8 cellular contexts compared by ENCODE assay signal in genomic region chr11:17991799-17992433, GRCh38. TPM values are rescaled to one million over a fixed set of nuclear protein-coding genes. Genes with fewer than 3 reads are reported as not detected.
A peak's percentile ranks its signal among the peaks of the same experiment; 100 is the strongest.
DNase-seq lines count a peak whose midpoint lies in the region; ATAC-seq, FAIRE-seq and TF ChIP-seq lines count a peak whose summit lies in the region.

No MANE protein-coding gene starts in this region.

- H3K4me2 ChIP-seq in K562 (ENCODE audit: insufficient read depth, low read length) (no peak overlapping the region), keratinocyte (ENCODE audit: control insufficient read depth, extremely low read depth, insufficient read depth, low read depth, low read length) (no peak overlapping the region)

- H3K9me3 Mint-ChIP-seq in stimulated activated naive B cell treated with anti-CD40 and anti-IgM and Interleukin-4, amounts not matched to agents 10 μg/mL and 1 μg/mL and 100 μg/mL, for 72 hours: no peaks in the 10 kb centered on the region

- H3K27me3 Mint-ChIP-seq in stimulated activated naive B cell treated with anti-CD40 and anti-IgM and Interleukin-4, amounts not matched to agents 10 μg/mL and 1 μg/mL and 100 μg/mL, for 72 hours: no peaks in the 10 kb centered on the region

- CTCF ChIA-PET in K562 (lab: Yijun Ruan, JAX; ENCODE audit: low intra/inter-chr PET ratio): interaction anchor here (0.6 to 1.7 kb wide), 3 partner anchors 114 to 212 kb away, joined by 3 to 5 read pairs (median 5); partner anchors contain the start of gene SAAL1

- H3K9me3 ChIP-seq in SJCRH30 (replicated peaks): no peaks in the 10 kb centered on the region
- no peaks in the 10 kb centered on the region for H3K9me3 ChIP-seq in K562 (replicated peaks; ENCODE audit: control insufficient read depth, insufficient read depth, low read depth, low read length)
- no peaks in the 10 kb centered on the region for H3K9me3 ChIP-seq in keratinocyte (ENCODE audit: control insufficient read depth, low read depth, low read length)

- H3K27me3 ChIP-seq in SJCRH30 (no peaks in the 10 kb centered on the region), K562 (ENCODE audit: control insufficient read depth in 2 of 2, insufficient read depth in 2 of 2, low read length in 2 of 2) (no peaks in the 10 kb centered on the region), keratinocyte (ENCODE audit: control insufficient read depth, extremely low read depth, insufficient read depth, low read length) (no peaks in the 10 kb centered on the region)

- peaks cover 20 to 43% of the 10 kb centered on the region in 2 donors for H3K36me3 Mint-ChIP-seq in stimulated activated naive B cell treated with anti-CD40 and anti-IgM and Interleukin-4, amounts not matched to agents 10 μg/mL and 1 μg/mL and 100 μg/mL, for 72 hours

- intact Hi-C loops in K562 (cut with micrococcal nuclease): loop anchor here (2.0 kb wide), 2 partner anchors 115 to 211 kb away; partner anchors contain the start of gene SAAL1

- TF ChIP-seq CTCF in K562 (IDR thresholded peaks at IDR 0.05 in 2 of 3, conservative IDR thresholded peaks at IDR 0.05 in 1 of 3; ENCODE audit: insufficient read depth in 2 of 3, low read depth in 1 of 3, low read length in 3 of 3) (peak; percentile 64 to 88 (median 75)), keratinocyte (optimal IDR thresholded peaks at IDR 0.05 in 1 of 3, IDR thresholded peaks at IDR 0.05 in 1 of 3, conservative IDR thresholded peaks at IDR 0.05 in 1 of 3; ENCODE audit: extremely low read depth in 1 of 3, insufficient read depth in 2 of 3, low read length in 3 of 3) (peak; percentile 63 to 75 (median 65))

- in situ Hi-C loops in K562 (cut with MboI): no loop called here

- TF ChIP-seq EP300 in K562 (IDR thresholded peaks at IDR 0.05; ENCODE audit: low read length): no peak

- peak; percentile 60 to 69 for DNase-seq in NCI-H2081 (lab: John Stamatoyannopoulos, UW)
- no peak for DNase-seq in NCI-H2081 treated with DMSO at 0.1 percent for 48 hours (lab: John Stamatoyannopoulos, UW)
- DNase-seq in Kasumi-1 (lab: John Stamatoyannopoulos, UW): peak; percentile 65 to 82
- DNase-seq in SJCRH30: peak; percentile 61 to 80
- DNase-seq in K562 (ENCODE audit: extremely low read depth in 1 of 4, low spot score in 3 of 4): peak; percentile 56 to 66 (median 62)
- DNase-seq in keratinocyte (ENCODE audit: low read depth, low spot score): no peak
- no peak for DNase-seq in stimulated activated naive B cell treated with anti-CD40 and anti-IgM and Interleukin-4, amounts not matched to agents 10 μg/mL and 1 μg/mL and 100 μg/mL, for 72 hours

- no peaks in the 10 kb centered on the region for H3K4me1 ChIP-seq in SJCRH30
- H3K4me1 ChIP-seq in K562 (replicated peaks in 1 of 2; ENCODE audit: control insufficient read depth in 2 of 2, insufficient read depth in 2 of 2, low read length in 2 of 2): no peaks in the 10 kb centered on the region
- H3K4me1 ChIP-seq in keratinocyte (ENCODE audit: control insufficient read depth, extremely low read depth, insufficient read depth, low read length): peaks cover under 1% of the 10 kb centered on the region

- H3K9ac ChIP-seq in K562 (ENCODE audit: insufficient read depth in 1 of 2, low read depth in 2 of 2, low read length in 2 of 2) (no peak overlapping the region), keratinocyte (ENCODE audit: control insufficient read depth, extremely low read depth, insufficient read depth, low read length) (no peak overlapping the region)

- dilution Hi-C loops in keratinocyte (cut with MboI; ENCODE audit: extremely low pct_ligation_motif_present, low sequenced_read_pairs): no loop called here

- no TSS peak for BruUV-seq in K562 (replicated peaks; lab: Mats Ljungman, UMichigan)

- H3K79me2 ChIP-seq in K562 (ENCODE audit: control insufficient read depth, insufficient read depth, low read length) (no peaks in the 10 kb centered on the region), keratinocyte (ENCODE audit: control insufficient read depth, insufficient read depth, low read length) (no peaks in the 10 kb centered on the region)

- H3K27ac ChIP-seq in SJCRH30 (no peak overlapping the region), K562 (ENCODE audit: extremely low read depth, low read depth, low read length) (no peak overlapping the region), keratinocyte (ENCODE audit: control insufficient read depth, insufficient read depth, low read length) (no peak overlapping the region)

- ATAC-seq in GM21576 (IDR thresholded peaks at IDR 0.05; ENCODE audit: unreplicated experiment) (peak; percentile 96), K562 (peak; percentile 88)
- peak; percentile 68 to 75 for ATAC-seq in stimulated activated naive B cell treated with anti-CD40 and anti-IgM and Interleukin-4, amounts not matched to agents 10 μg/mL and 1 μg/mL and 100 μg/mL, for 72 hours (replicated peaks)

- no peak overlapping the region for H3K4me3 Mint-ChIP-seq in stimulated activated naive B cell treated with anti-CD40 and anti-IgM and Interleukin-4, amounts not matched to agents 10 μg/mL and 1 μg/mL and 100 μg/mL, for 72 hours

- 7% methylated on average over 4 of the region's 4 CpGs for WGBS in K562 (ENCODE audit: insufficient coverage, low coverage, missing lambda C conversion rate)

- no peak for TF ChIP-seq POLR2A in K562 (conservative IDR thresholded peaks at IDR 0.05)

- TF ChIP-seq RAD21 in K562 (CRISPR knock-in tag; conservative IDR thresholded peaks at IDR 0.05 in 1 of 2, IDR thresholded peaks at IDR 0.05 in 1 of 2): peak; percentile 60 to 77

- H2AFZ ChIP-seq in K562 (ENCODE audit: low read depth, low read length) (no peak overlapping the region), keratinocyte (ENCODE audit: control insufficient read depth, low read length) (no peak overlapping the region)

- POLR2A ChIA-PET in K562 (lab: Yijun Ruan, JAX): interaction anchor here (0.6 to 1.1 kb wide), 3 partner anchors 11 to 261 kb away, joined by 3 to 4 read pairs (median 3); no protein-coding TSS in a partner anchor

- FAIRE-seq in K562 (lab: Jason Lieb, UNC): peak; percentile 71
- no peak for FAIRE-seq in keratinocyte (lab: Jason Lieb, UNC)

- H3K9me1 ChIP-seq in K562 (ENCODE audit: control insufficient read depth, insufficient read depth, low read length) (no peaks in the 10 kb centered on the region), keratinocyte (ENCODE audit: control insufficient read depth, extremely low read depth, insufficient read depth, low read length) (no peaks in the 10 kb centered on the region)

- H4K20me1 ChIP-seq in K562 (replicated peaks; ENCODE audit: control insufficient read depth, insufficient read depth, low read length) (no peaks in the 10 kb centered on the region), keratinocyte (ENCODE audit: control insufficient read depth, extremely low read depth, insufficient read depth, low read length) (no peaks in the 10 kb centered on the region)

- H3K27ac Mint-ChIP-seq in stimulated activated naive B cell treated with anti-CD40 and anti-IgM and Interleukin-4, amounts not matched to agents 10 μg/mL and 1 μg/mL and 100 μg/mL, for 72 hours: no peak overlapping the region

- H3K4me1 Mint-ChIP-seq in stimulated activated naive B cell treated with anti-CD40 and anti-IgM and Interleukin-4, amounts not matched to agents 10 μg/mL and 1 μg/mL and 100 μg/mL, for 72 hours: peaks cover 0 to 2% of the 10 kb centered on the region in 2 donors

- no peaks in the 10 kb centered on the region; the same call in 1 of the 2 replicates for H3K36me3 ChIP-seq in SJCRH30
- H3K36me3 ChIP-seq in K562 (ENCODE audit: control insufficient read depth, insufficient read depth, low read length): peaks cover 18% of the 10 kb centered on the region
- peaks cover 2 to 4% of the 10 kb centered on the region in 2 experiments for H3K36me3 ChIP-seq in keratinocyte (ENCODE audit: control insufficient read depth in 2 of 2, extremely low read depth in 1 of 2, insufficient read depth in 2 of 2, low read length in 2 of 2)

- H3K4me3 ChIP-seq in SJCRH30 (no peak overlapping the region), K562 (no peak overlapping the region), keratinocyte (ENCODE audit: control insufficient read depth in 2 of 3, extremely low read depth in 1 of 3, insufficient read depth in 2 of 3, low read depth in 1 of 3, low read length in 3 of 3) (no peak overlapping the region)

RNA-seq across cellular contexts. Expression of gene SERGEF, which starts 20.9 kb away (rescaled TPM):
- 13.2 and 27.5 TPM in 2 replicates for total RNA-seq in SJCRH30 (2014; rRNA removed; shearing (Covaris generic))
- 39.9 and 64.0 TPM in 2 replicates for total RNA-seq in K562 (2011; cell fraction: chromatin; rRNA removed; ENCODE audit: low replicate concordance)
- 20.0 and 23.5 TPM in 2 replicates for total RNA-seq in K562 (2011; cell fraction: nucleolus; rRNA removed)
- total RNA-seq in K562 (2011; cell fraction: nucleoplasm; rRNA removed): 23.7 and 32.1 TPM in 2 replicates
- total RNA-seq in K562 (2014; rRNA removed) (17.4 and 25.1 TPM in 2 replicates), K562 (2014; rRNA removed; fragmentation: Illumina TruSeq; extraction: Trizol) (25.6 and 30.4 TPM in 2 replicates), K562 (2015; rRNA removed; fragmentation: Illumina TruSeq; extraction: Trizol) (21.1 and 23.1 TPM in 2 replicates), K562 (2021) (28.0 and 31.4 TPM in 2 replicates)
- polyA plus RNA-seq in K562 (2011; rRNA removed) (16.1 and 19.2 TPM in 2 replicates), K562 (2014; fragmentation: Illumina TruSeq; extraction: Trizol) (19.9 and 23.2 TPM in 2 replicates), K562 (2014; fragmentation: Nextera tagmentation; extraction: Ambion mirVana) (10 to 100 TPM; 10.2 to 20.4 TPM), K562 (2014; rRNA removed) (14.1 and 15.3 TPM in 2 replicates), keratinocyte (11.8 to 20.6 TPM (median 15.6 TPM) in 3 replicates)
- 13.6 and 16.2 TPM in 2 replicates for polyA plus RNA-seq in K562 (2011; cell fraction: cytosol; rRNA removed)
- polyA plus RNA-seq in K562 (2011; cell fraction: nucleus; rRNA removed): 14.1 and 20.3 TPM in 2 replicates
- polyA plus RNA-seq in K562 (2012): 28.4 and 48.0 TPM in 2 replicates
- polyA minus RNA-seq in K562 (2011; rRNA and poly(A)+ RNA removed): 39.8 and 45.0 TPM in 2 replicates
- polyA minus RNA-seq in K562 (2011; cell fraction: cytosol; rRNA and poly(A)+ RNA removed): 7.5 and 13.9 TPM in 2 replicates
- polyA minus RNA-seq in K562 (2011; cell fraction: nucleus; rRNA and poly(A)+ RNA removed): 20.9 and 24.0 TPM in 2 replicates
- 21.0 TPM for polyA plus RNA-seq in keratinocyte (2011; ENCODE audit: low read depth)
- 16.8 and 19.6 TPM in 2 replicates for polyA plus RNA-seq in keratinocyte (2011; cell fraction: cytosol; rRNA removed)
- 10.1 and 14.0 TPM in 2 replicates for polyA plus RNA-seq in keratinocyte (2011; cell fraction: nucleus; rRNA removed)
- polyA plus RNA-seq in keratinocyte (2012; ENCODE audit: low replicate concordance): 20.6 and 23.0 TPM in 2 replicates
- 12.9 to 24.8 TPM (median 18.8 TPM) in 3 replicates for polyA minus RNA-seq in keratinocyte
- 19.4 TPM for polyA minus RNA-seq in keratinocyte (2011; cell fraction: cytosol; rRNA and poly(A)+ RNA removed)
- 4.4 and 13.4 TPM in 2 replicates for polyA minus RNA-seq in keratinocyte (2011; cell fraction: nucleus; rRNA and poly(A)+ RNA removed)

RNA-seq across cellular contexts. Expression of gene TPH1, which starts 54.2 kb away (rescaled TPM):
- total RNA-seq in SJCRH30 (2014; rRNA removed; shearing (Covaris generic)): 0.08 and 0.13 TPM in 2 replicates
- total RNA-seq in K562 (2011; cell fraction: chromatin; rRNA removed; ENCODE audit: low replicate concordance): 0.05 and 0.74 TPM in 2 replicates
- total RNA-seq in K562 (2011; cell fraction: nucleolus; rRNA removed): 0.17 and 0.53 TPM in 2 replicates
- total RNA-seq in K562 (2011; cell fraction: nucleoplasm; rRNA removed): 0.38 and 0.44 TPM in 2 replicates
- total RNA-seq in K562 (2014; rRNA removed): 0.04 and 0.05 TPM in 2 replicates
- 0.22 and 0.51 TPM in 2 replicates for total RNA-seq in K562 (2014; rRNA removed; fragmentation: Illumina TruSeq; extraction: Trizol)
- 0.23 and 0.29 TPM in 2 replicates for total RNA-seq in K562 (2015; rRNA removed; fragmentation: Illumina TruSeq; extraction: Trizol)
- 0.11 and 0.13 TPM in 2 replicates for total RNA-seq in K562 (2021)
- 0.15 and 0.17 TPM in 2 replicates for polyA plus RNA-seq in K562 (2011; rRNA removed)
- 0.03 and 0.04 TPM in 2 replicates for polyA plus RNA-seq in K562 (2011; cell fraction: cytosol; rRNA removed)
- 0.53 and 0.55 TPM in 2 replicates for polyA plus RNA-seq in K562 (2011; cell fraction: nucleus; rRNA removed)
- polyA plus RNA-seq in K562 (2012): 0.09 and 0.17 TPM in 2 replicates
- 0.19 and 0.22 TPM in 2 replicates for polyA plus RNA-seq in K562 (2014; fragmentation: Illumina TruSeq; extraction: Trizol)
- under 1 TPM; 0.04 to 0.17 TPM for polyA plus RNA-seq in K562 (2014; fragmentation: Nextera tagmentation; extraction: Ambion mirVana)
- polyA plus RNA-seq in K562 (2014; rRNA removed): 0.19 and 0.49 TPM in 2 replicates
- 0.27 and 0.60 TPM in 2 replicates for polyA minus RNA-seq in K562 (2011; rRNA and poly(A)+ RNA removed)
- not detected in 2 replicates for polyA minus RNA-seq in K562 (2011; cell fraction: cytosol; rRNA and poly(A)+ RNA removed)
- 0.27 and 0.56 TPM in 2 replicates for polyA minus RNA-seq in K562 (2011; cell fraction: nucleus; rRNA and poly(A)+ RNA removed)
- polyA plus RNA-seq in keratinocyte: 0.09 to 0.23 TPM (median 0.22 TPM) in 3 replicates
- polyA plus RNA-seq in keratinocyte (2011; ENCODE audit: low read depth): 0.70 TPM
- polyA plus RNA-seq in keratinocyte (2011; cell fraction: cytosol; rRNA removed): 0.04 and 0.06 TPM in 2 replicates
- 1.3 TPM in 2 replicates for polyA plus RNA-seq in keratinocyte (2011; cell fraction: nucleus; rRNA removed)
- 0.05 and 0.08 TPM in 2 replicates for polyA plus RNA-seq in keratinocyte (2012; ENCODE audit: low replicate concordance)
- 0.10 to 0.16 TPM in 2 of 3 replicates, not detected in the other for polyA minus RNA-seq in keratinocyte
- polyA minus RNA-seq in keratinocyte (2011; cell fraction: cytosol; rRNA and poly(A)+ RNA removed): not detected
- 0.32 and 0.54 TPM in 2 replicates for polyA minus RNA-seq in keratinocyte (2011; cell fraction: nucleus; rRNA and poly(A)+ RNA removed)

Comparison
In these comparisons a context has a peak if more than half of its experiments do, and no peak if none do; other contexts are left out.
1. DNase-seq: peak in NCI-H2081 (2 of 2), Kasumi-1 (2 of 2), SJCRH30 (2 of 2) and K562 (4 of 4); none in NCI-H2081 treated with DMSO at 0.1 percent for 48 hours (single experiment), keratinocyte (single experiment) and stimulated activated naive B cell treated with anti-CD40 and anti-IgM and Interleukin-4, amounts not matched to agents 10 μg/mL and 1 μg/mL and 100 μg/mL, for 72 hours (single experiment).
2. Peak in every context shown above with its lines, with median percentiles within 50 percentile points of each other: ATAC-seq.